Comparison of ENCODE assay signal across 8 cellular contexts in genomic region chr11:72812968-72813739, GRCh38. TPM values are rescaled to one million over a fixed set of nuclear protein-coding genes. Genes with fewer than 3 reads are reported as not detected.
A peak's percentile ranks its signal among the peaks of the same experiment; 100 is the strongest.
DNase-seq lines count a peak whose midpoint lies in the region; ATAC-seq, FAIRE-seq and TF ChIP-seq lines count a peak whose summit lies in the region.

No MANE protein-coding gene starts in this region.

- peak; percentile 38 for TF ChIP-seq POLR2A in endothelial cell of umbilical vein (IDR thresholded peaks at IDR 0.05; ENCODE audit: low read depth, low read length)

- H3K27ac ChIP-seq in endothelial cell of umbilical vein (ENCODE audit: insufficient read depth, low read depth, low read length) = peak overlapping the region; percentile 67

- no peaks in the 10 kb centered on the region for H3K9me1 ChIP-seq in endothelial cell of umbilical vein (replicated peaks; ENCODE audit: control insufficient read depth, extremely low read depth, insufficient read depth, low read length)

- no peaks in the 10 kb centered on the region for H3K9me3 Mint-ChIP-seq in naive B cell
- H3K9me3 Mint-ChIP-seq in stimulated activated naive CD8-positive, alpha-beta T cell treated with anti-CD3 and anti-CD28 coated beads, Interleukin-15, amount 100 ng/mL, for 72 hours = no peaks in the 10 kb centered on the region

- dilution Hi-C loops in endothelial cell of umbilical vein (cut with MboI; ENCODE audit: extremely low pct_ligation_motif_present, low sequenced_read_pairs) = no loop called here

- peak overlapping the region; percentile 36 for H2AFZ ChIP-seq in endothelial cell of umbilical vein (ENCODE audit: low read depth, low read length)

- intact Hi-C loops in endothelial cell of umbilical vein (cut with micrococcal nuclease) = no loop called here

- no peaks in the 10 kb centered on the region for H3K27me3 ChIP-seq in endothelial cell of umbilical vein (ENCODE audit: control insufficient read depth in 2 of 2, insufficient read depth in 2 of 2, low read length in 2 of 2)

- POLR2A ChIA-PET in endothelial cell of umbilical vein (lab: Charles Lee) = interaction anchor here (1.0 kb wide), 1 partner anchor 88 kb away, joined by 4 read pairs; no protein-coding TSS in a partner anchor

- H4K20me1 ChIP-seq in endothelial cell of umbilical vein (replicated peaks; ENCODE audit: control insufficient read depth, extremely low read depth, insufficient read depth, low read length) = no peaks in the 10 kb centered on the region

- H3K4me1 ChIP-seq in endothelial cell of umbilical vein (ENCODE audit: control insufficient read depth, extremely low read depth, insufficient read depth, low read length) = peaks cover 31% of the 10 kb centered on the region

- peak; percentile 90 for FAIRE-seq in endothelial cell of umbilical vein (lab: Jason Lieb, UNC)

- peak overlapping the region; percentile 17 to 88 (median 56) for H3K4me3 ChIP-seq in endothelial cell of umbilical vein (replicated peaks in 1 of 3; ENCODE audit: insufficient read depth in 1 of 3, low read depth in 1 of 3, low read length in 3 of 3)

- peaks cover 28% of the 10 kb centered on the region for H3K79me2 ChIP-seq in endothelial cell of umbilical vein (ENCODE audit: control insufficient read depth, insufficient read depth, low read length)

- DNase-seq in GM04503 (ENCODE audit: low read depth) (peak; percentile 37), NCI-H774 (lab: John Stamatoyannopoulos, UW) (peak; percentile 50), endothelial cell of umbilical vein (ENCODE audit: low read depth, low spot score) (peak; percentile 70), naive B cell (peak; percentile 33), mesenteric fat pad (ENCODE audit: low spot score) (no peak)
- DNase-seq in activated CD8-positive, alpha-beta memory T cell treated with anti-CD3 and anti-CD28 coated beads for 1 hour (ENCODE audit: extremely low read depth in 1 of 2, low read depth in 1 of 2) = peak; percentile 37 to 40
- peak; percentile 76 to 88 for DNase-seq in stimulated activated naive CD8-positive, alpha-beta T cell treated with anti-CD3 and anti-CD28 coated beads, Interleukin-15, amount 100 ng/mL, for 72 hours

- TF ChIP-seq CTCF in endothelial cell of umbilical vein (IDR thresholded peaks at IDR 0.05; ENCODE audit: extremely low read depth in 1 of 2, insufficient read depth in 1 of 2, low read depth in 1 of 2, low read length in 2 of 2) = peak; percentile 75 to 80

- TSS peak; percentile 14 for BruUV-seq in endothelial cell of umbilical vein (replicated peaks; lab: Mats Ljungman, UMichigan)

- H3K36me3 Mint-ChIP-seq in naive B cell = peaks cover 5 to 10% of the 10 kb centered on the region in 2 donors

- H3K9me3 ChIP-seq in endothelial cell of umbilical vein (replicated peaks; ENCODE audit: control insufficient read depth, insufficient read depth, low read length) = no peaks in the 10 kb centered on the region

- no peaks in the 10 kb centered on the region for H3K27me3 Mint-ChIP-seq in naive B cell
- H3K27me3 Mint-ChIP-seq in stimulated activated naive CD8-positive, alpha-beta T cell treated with anti-CD3 and anti-CD28 coated beads, Interleukin-15, amount 100 ng/mL, for 72 hours = no peaks in the 10 kb centered on the region

- peak overlapping the region; percentile 96 for H3K9ac ChIP-seq in endothelial cell of umbilical vein (replicated peaks; ENCODE audit: extremely low read depth, insufficient read depth, low read length)

- peak overlapping the region; percentile 81 for H3K4me2 ChIP-seq in endothelial cell of umbilical vein (ENCODE audit: insufficient read depth, low read length)

- CTCF ChIA-PET in endothelial cell of umbilical vein (lab: Charles Lee) = interaction anchor here (0.6 to 3.3 kb wide), 10 partner anchors 10 to 365 kb away, joined by 3 to 48 read pairs (median 4); partner anchors contain the start of gene STARD10

- H3K27ac Mint-ChIP-seq in naive B cell = peak overlapping the region; percentile 96 to 100 (median 98)
- peak overlapping the region; percentile 99 to 100 for H3K27ac Mint-ChIP-seq in stimulated activated naive CD8-positive, alpha-beta T cell treated with anti-CD3 and anti-CD28 coated beads, Interleukin-15, amount 100 ng/mL, for 72 hours

- ATAC-seq in HG02885 (IDR thresholded peaks at IDR 0.05; ENCODE audit: poor library complexity, unreplicated experiment) = peak; percentile 39
- no peak for ATAC-seq in naive B cell (ENCODE audit: low read depth in 2 of 2)
- peak; percentile 77 for ATAC-seq in stimulated activated naive CD8-positive, alpha-beta T cell treated with anti-CD3 and anti-CD28 coated beads, Interleukin-15, amount 100 ng/mL, for 72 hours

- peaks cover 41 to 52% (median 51%) of the 10 kb centered on the region in 3 donors for H3K4me1 Mint-ChIP-seq in naive B cell
- peaks cover 61% of the 10 kb centered on the region for H3K4me1 Mint-ChIP-seq in stimulated activated naive CD8-positive, alpha-beta T cell treated with anti-CD3 and anti-CD28 coated beads, Interleukin-15, amount 100 ng/mL, for 72 hours

- H3K4me3 Mint-ChIP-seq in naive B cell = peak overlapping the region; percentile 95 to 100 (median 98)
- peak overlapping the region; percentile 92 to 94 for H3K4me3 Mint-ChIP-seq in stimulated activated naive CD8-positive, alpha-beta T cell treated with anti-CD3 and anti-CD28 coated beads, Interleukin-15, amount 100 ng/mL, for 72 hours

- H3K36me3 ChIP-seq in endothelial cell of umbilical vein (ENCODE audit: control insufficient read depth in 2 of 2, extremely low read depth in 1 of 2, insufficient read depth in 2 of 2, low read length in 2 of 2) = peaks cover 1 to 8% of the 10 kb centered on the region in 2 experiments

TF ChIP-seq in endothelial cell of umbilical vein, 7 proteins besides CTCF, POLR2A, EP300 and RAD21:
- no peak for TF ChIP-seq MAX (IDR thresholded peaks at IDR 0.05; ENCODE audit: insufficient read depth, insufficient read length)
- no peak for TF ChIP-seq EZH2 (IDR thresholded peaks at IDR 0.05; ENCODE audit: borderline replicate concordance, low read depth, low read length, severe bottlenecking)
- peak; percentile 20 for TF ChIP-seq POLR2AphosphoS5 (IDR thresholded peaks at IDR 0.05; ENCODE audit: insufficient read depth, low read depth, low read length)

RNA-seq across cellular contexts. Expression of gene ATG16L2, which starts 1.1 kb away (rescaled TPM):
- total RNA-seq in endothelial cell of umbilical vein = 24.7 and 26.5 TPM in 2 replicates
- 30.5 TPM in 2 replicates for polyA plus RNA-seq in endothelial cell of umbilical vein
- polyA plus RNA-seq in endothelial cell of umbilical vein (2011; cell fraction: cytosol; rRNA removed) = 6.3 and 10.5 TPM in 2 replicates
- polyA plus RNA-seq in endothelial cell of umbilical vein (2011; cell fraction: nucleus; rRNA removed) = 210 and 272 TPM in 2 replicates
- 13.6 and 19.3 TPM in 2 replicates for polyA plus RNA-seq in endothelial cell of umbilical vein (2012)
- polyA minus RNA-seq in endothelial cell of umbilical vein = 29.0 and 38.9 TPM in 2 replicates
- 3.0 TPM for polyA minus RNA-seq in endothelial cell of umbilical vein (2011; cell fraction: cytosol; rRNA and poly(A)+ RNA removed)
- 43.4 and 44.2 TPM in 2 replicates for polyA minus RNA-seq in endothelial cell of umbilical vein (2011; cell fraction: nucleus; rRNA and poly(A)+ RNA removed)
- 10 to 100 TPM; 19.1 to 35.5 (median 21.3) TPM for polyA plus RNA-seq in naive B cell (ENCODE audit: low read depth in 6 of 6)
- 29.5 TPM for total RNA-seq in mesenteric fat pad

RNA-seq across cellular contexts. Expression of gene STARD10, which starts 19.3 kb away (rescaled TPM):
- total RNA-seq in endothelial cell of umbilical vein (14.4 and 16.1 TPM in 2 replicates), mesenteric fat pad (9.0 TPM)
- polyA plus RNA-seq in endothelial cell of umbilical vein (22.5 and 23.2 TPM in 2 replicates), naive B cell (ENCODE audit: low read depth in 6 of 6) (10 to 100 TPM; 24.3 to 39.2 (median 30.7) TPM)
- polyA plus RNA-seq in endothelial cell of umbilical vein (2011; cell fraction: cytosol; rRNA removed) = 21.4 and 23.1 TPM in 2 replicates
- 10.3 and 14.7 TPM in 2 replicates for polyA plus RNA-seq in endothelial cell of umbilical vein (2011; cell fraction: nucleus; rRNA removed)
- 14.6 and 26.1 TPM in 2 replicates for polyA plus RNA-seq in endothelial cell of umbilical vein (2012)
- polyA minus RNA-seq in endothelial cell of umbilical vein = 16.3 and 24.0 TPM in 2 replicates
- 4.6 TPM for polyA minus RNA-seq in endothelial cell of umbilical vein (2011; cell fraction: cytosol; rRNA and poly(A)+ RNA removed)
- polyA minus RNA-seq in endothelial cell of umbilical vein (2011; cell fraction: nucleus; rRNA and poly(A)+ RNA removed) = 2.8 and 2.9 TPM in 2 replicates

Comparison
In these comparisons a context has a peak if more than half of its experiments do, and no peak if none do; other contexts are left out.
1. ATAC-seq: peak in HG02885 (single experiment) and stimulated activated naive CD8-positive, alpha-beta T cell treated with anti-CD3 and anti-CD28 coated beads, Interleukin-15, amount 100 ng/mL, for 72 hours (single experiment); none in naive B cell (0 of 2).